ENCODE assay signal across 8 cellular contexts in genomic region chr22:49657275-49657973, GRCh38.
DNase-seq lines count a peak whose midpoint lies in the region; ATAC-seq, FAIRE-seq and TF ChIP-seq lines count a peak whose summit lies in the region.

No MANE protein-coding gene starts in this region.

- peak; percentile 63 for ATAC-seq in HG03432 (IDR thresholded peaks at IDR 0.05; ENCODE audit: unreplicated experiment)
- ATAC-seq in activated CD4-positive, CD25-positive, alpha-beta regulatory T cell treated with anti-CD3 and anti-CD28 coated beads, Interleukin-2, amount 50 U/mL, for 24 hours = peak; percentile 78 to 83

- no peak for FAIRE-seq in HTR-8/SVneo (lab: Jason Lieb, UNC)

- peak overlapping the region; percentile 41 to 50 (median 46) for H3K4me3 ChIP-seq in skin epidermis

- DNase-seq in GM13977 (ENCODE audit: low spot score) = peak; percentile 84
- peak; percentile 61 for DNase-seq in effector CD8-positive, alpha-beta T cell (lab: John Stamatoyannopoulos, UW)
- DNase-seq in NCI-H1694 (lab: John Stamatoyannopoulos, UW) = no peak
- no peak for DNase-seq in HTR-8/SVneo (ENCODE audit: insufficient read length, low spot score)
- DNase-seq in ecto neural progenitor cell (ENCODE audit: low spot score) = no peak

- TF ChIP-seq CTCF in GM13977 (IDR thresholded peaks at IDR 0.05; ENCODE audit: extremely low read depth, insufficient read depth, missing control alignments) = no peak

- H3K27ac ChIP-seq in skin epidermis = peak overlapping the region in 18 of 21 experiments; percentile 9 to 77 (median 56)

- in situ Hi-C loops in GM13977 (cut with MboI; ENCODE audit: low pct_unique_long_range_greater_than_20kb, low sequenced_read_pairs, unreplicated experiment) = no loop called here

Comparison
In these comparisons a context has a peak if more than half of its experiments do, and no peak if none do; other contexts are left out.
1. DNase-seq: peak in GM13977 (single experiment) and effector CD8-positive, alpha-beta T cell (single experiment); none in NCI-H1694 (single experiment), HTR-8/SVneo (single experiment) and ecto neural progenitor cell (single experiment).